18 cellular contexts compared by ENCODE assay signal in genomic region chr19:46503848-46504453, GRCh38. TPM values are rescaled to one million over a fixed set of nuclear protein-coding genes. Genes with fewer than 3 reads are reported as not detected.
DNase-seq lines count a peak whose midpoint lies in the region; ATAC-seq, FAIRE-seq and TF ChIP-seq lines count a peak whose summit lies in the region.
"Had no signal": no experiment of that assay in that cellular context is flagged by ENCODE, and none has a peak within 500 bp of the region (broad histone marks: within the 10 kb centered on the region; RNA-seq: fewer than 3 reads in every experiment).

No MANE protein-coding gene starts in this region.

- H3K4me2 ChIP-seq in K562 (ENCODE audit: insufficient read depth, low read length): no peak overlapping the region

- FAIRE-seq in K562 (lab: Jason Lieb, UNC): no peak
- FAIRE-seq: A204.1, G401.6, GM12891 had no signal

- ATAC-seq in K562 (no peak), HG03354 (IDR thresholded peaks at IDR 0.05; ENCODE audit: poor library complexity, severe bottlenecking, unreplicated experiment) (no peak)
- no peak for ATAC-seq in activated T-helper 17 cell treated with anti-CD3 and anti-CD28 coated beads, Interleukin-2, amount 50 U/mL, for 72 hours (replicated peaks)

- WGBS in K562 (ENCODE audit: insufficient coverage, low coverage, missing lambda C conversion rate): 6% methylated on average over 15 of the region's 17 CpGs

- TF ChIP-seq CTCF in K562 (IDR thresholded peaks at IDR 0.05 in 2 of 3, conservative IDR thresholded peaks at IDR 0.05 in 1 of 3; ENCODE audit: insufficient read depth in 2 of 3, low read depth in 1 of 3, low read length in 3 of 3) (no peak), nephron progenitor cell (IDR thresholded peaks at IDR 0.05) (no peak)

- H3K4me3 Mint-ChIP-seq in nephron progenitor cell: no peak overlapping the region
- no peak overlapping the region for H3K4me3 Mint-ChIP-seq in activated T-helper 17 cell treated with anti-CD3 and anti-CD28 coated beads, Interleukin-2, amount 50 U/mL, for 72 hours

- H3K4me1 ChIP-seq in K562 (replicated peaks in 1 of 2; ENCODE audit: control insufficient read depth in 2 of 2, insufficient read depth in 2 of 2, low read length in 2 of 2): no peaks in the 10 kb centered on the region

- no peaks in the 10 kb centered on the region for H3K36me3 Mint-ChIP-seq in nephron progenitor cell (ENCODE audit: low read depth)
- H3K36me3 Mint-ChIP-seq in activated T-helper 17 cell treated with anti-CD3 and anti-CD28 coated beads, Interleukin-2, amount 50 U/mL, for 72 hours (ENCODE audit: low read depth): no peaks in the 10 kb centered on the region

- no peak for TF ChIP-seq EP300 in K562 (IDR thresholded peaks at IDR 0.05; ENCODE audit: low read length)

- no TSS peak for BruUV-seq in K562 (replicated peaks; lab: Mats Ljungman, UMichigan)

- no peak overlapping the region for H3K4me3 ChIP-seq in K562
- H3K4me3 ChIP-seq: SJSA1 had no signal

- no peak overlapping the region for H2AFZ ChIP-seq in K562 (ENCODE audit: low read depth, low read length)

- no peak overlapping the region for H3K27ac Mint-ChIP-seq in nephron progenitor cell
- H3K27ac Mint-ChIP-seq in activated T-helper 17 cell treated with anti-CD3 and anti-CD28 coated beads, Interleukin-2, amount 50 U/mL, for 72 hours: no peak overlapping the region

- CTCF ChIA-PET in K562 (lab: Yijun Ruan, JAX; ENCODE audit: low intra/inter-chr PET ratio): interaction anchor here (0.7 kb wide), 1 partner anchor 165 kb away, joined by 3 read pairs; no protein-coding TSS in a partner anchor

- no peak for TF ChIP-seq RAD21 in K562 (CRISPR knock-in tag; conservative IDR thresholded peaks at IDR 0.05 in 1 of 2, IDR thresholded peaks at IDR 0.05 in 1 of 2)

- intact Hi-C loops in K562 (cut with micrococcal nuclease): no loop called here

- H3K9me1 ChIP-seq in K562 (ENCODE audit: control insufficient read depth, insufficient read depth, low read length): no peaks in the 10 kb centered on the region

- H3K9ac ChIP-seq in K562 (ENCODE audit: insufficient read depth in 1 of 2, low read depth in 2 of 2, low read length in 2 of 2): no peak overlapping the region

- peaks cover 44% of the 10 kb centered on the region for H3K27me3 Mint-ChIP-seq in nephron progenitor cell (ENCODE audit: low read depth, poor library complexity)
- H3K27me3 Mint-ChIP-seq in activated T-helper 17 cell treated with anti-CD3 and anti-CD28 coated beads, Interleukin-2, amount 50 U/mL, for 72 hours: peaks cover 31% of the 10 kb centered on the region

- no peaks in the 10 kb centered on the region for H3K36me3 ChIP-seq in K562 (ENCODE audit: control insufficient read depth, insufficient read depth, low read length)
- H3K36me3 ChIP-seq: SJSA1 had no signal

- in situ Hi-C loops in K562 (cut with MboI): no loop called here

- peaks cover 37% of the 10 kb centered on the region for H3K4me1 Mint-ChIP-seq in nephron progenitor cell
- no peaks in the 10 kb centered on the region for H3K4me1 Mint-ChIP-seq in activated T-helper 17 cell treated with anti-CD3 and anti-CD28 coated beads, Interleukin-2, amount 50 U/mL, for 72 hours

- no peak for TF ChIP-seq POLR2A in K562 (conservative IDR thresholded peaks at IDR 0.05)

- H3K9me3 Mint-ChIP-seq in nephron progenitor cell: peaks cover 5% of the 10 kb centered on the region
- H3K9me3 Mint-ChIP-seq in activated T-helper 17 cell treated with anti-CD3 and anti-CD28 coated beads, Interleukin-2, amount 50 U/mL, for 72 hours: no peaks in the 10 kb centered on the region

- no peak overlapping the region for H3K27ac ChIP-seq in K562 (ENCODE audit: extremely low read depth, low read depth, low read length)
- H3K27ac ChIP-seq: SJSA1 had no signal

- H3K9me3 ChIP-seq in K562 (replicated peaks; ENCODE audit: control insufficient read depth, insufficient read depth, low read depth, low read length): no peaks in the 10 kb centered on the region
- H3K9me3 ChIP-seq: SJSA1 had no signal

- no peaks in the 10 kb centered on the region for H3K79me2 ChIP-seq in K562 (ENCODE audit: control insufficient read depth, insufficient read depth, low read length)

- POLR2A ChIA-PET in K562 (lab: Yijun Ruan, JAX): no interaction called here

- H4K20me1 ChIP-seq in K562 (replicated peaks; ENCODE audit: control insufficient read depth, insufficient read depth, low read length): no peaks in the 10 kb centered on the region

- DNase-seq in Ammon's horn (ENCODE audit: low spot score) (peak; percentile 60), M059J (ENCODE audit: low read depth) (peak; percentile 23), K562 (ENCODE audit: extremely low read depth in 1 of 4, low spot score in 3 of 4) (no peak), nephron progenitor cell (peak; percentile 8), HUDEP-2 (lab: John Stamatoyannopoulos, UW; ENCODE audit: unreplicated experiment in 76 of 76) (no peak), NCI-H510A treated with DMSO at 0.1 percent for 48 hours (lab: John Stamatoyannopoulos, UW) (no peak)
- DNase-seq: DMS79, KG1, NCI-H1092, NCI-H1694 treated with DMSO at 0.1 percent for 48 hours, NCI-H526 had no signal

- peaks cover 27 to 60% of the 10 kb centered on the region in 2 experiments for H3K27me3 ChIP-seq in K562 (ENCODE audit: control insufficient read depth in 2 of 2, insufficient read depth in 2 of 2, low read length in 2 of 2)
- H3K27me3 ChIP-seq: SJSA1 had no signal

TF ChIP-seq in K562, 482 proteins besides CTCF, POLR2A, EP300 and RAD21:
- TF ChIP-seq RFX1 (IDR thresholded peaks at IDR 0.05) (peak; percentile 36; the same call in 1 of the 2 replicates), ARHGAP35 (IDR thresholded peaks at IDR 0.05; ENCODE audit: partially characterized antibody) (no peak), ATF2 (CRISPR knock-in tag; IDR thresholded peaks at IDR 0.05) (no peak)

RNA-seq across cellular contexts. Expression of gene PNMA8B, which starts 8.3 kb away (rescaled TPM):
- total RNA-seq in M059J (2014; rRNA removed; shearing (Covaris generic)): 0.07 TPM in 1 of 2 replicates, not detected in the other
- total RNA-seq in K562 (2011; cell fraction: chromatin; rRNA removed; ENCODE audit: low replicate concordance): not detected in 2 replicates
- total RNA-seq in K562 (2011; cell fraction: nucleolus; rRNA removed): not detected in 2 replicates
- not detected in 2 replicates for total RNA-seq in K562 (2011; cell fraction: nucleoplasm; rRNA removed)
- total RNA-seq in K562 (2014; rRNA removed) (0.04 TPM in 1 of 2 replicates, not detected in the other), K562 (2014; rRNA removed; fragmentation: Illumina TruSeq; extraction: Trizol) (not detected in 2 replicates), K562 (2015; rRNA removed; fragmentation: Illumina TruSeq; extraction: Trizol) (not detected in 2 replicates), K562 (2021) (0.02 TPM in 1 of 2 replicates, not detected in the other)
- polyA plus RNA-seq in K562 (2011; rRNA removed) (not detected in 2 replicates), K562 (2014; fragmentation: Illumina TruSeq; extraction: Trizol) (not detected in 2 replicates), K562 (2014; fragmentation: Nextera tagmentation; extraction: Ambion mirVana) (not detected), K562 (2014; rRNA removed) (not detected in 2 replicates)
- polyA plus RNA-seq in K562 (2011; cell fraction: cytosol; rRNA removed): 0.01 TPM in 1 of 2 replicates, not detected in the other
- polyA plus RNA-seq in K562 (2011; cell fraction: nucleus; rRNA removed): not detected in 2 replicates
- polyA plus RNA-seq in K562 (2012): not detected in 2 replicates
- not detected in 2 replicates for polyA minus RNA-seq in K562 (2011; rRNA and poly(A)+ RNA removed)
- not detected in 2 replicates for polyA minus RNA-seq in K562 (2011; cell fraction: cytosol; rRNA and poly(A)+ RNA removed)
- polyA minus RNA-seq in K562 (2011; cell fraction: nucleus; rRNA and poly(A)+ RNA removed): not detected in 2 replicates
- under 1 TPM in 1 of 2 donors, not detected in 1; 0.08 TPM for total RNA-seq in activated T-helper 17 cell treated with anti-CD3 and anti-CD28 coated beads, Interleukin-2, amount 50 U/mL, for 72 hours
- total RNA-seq: MCF 10A, SJSA1 had no signal

RNA-seq across cellular contexts. Expression of gene PNMA8A, which starts 32.6 kb away (rescaled TPM):
- 3.1 and 5.0 TPM in 2 replicates for total RNA-seq in M059J (2014; rRNA removed; shearing (Covaris generic))
- total RNA-seq in K562 (2011; cell fraction: chromatin; rRNA removed; ENCODE audit: low replicate concordance): 11.8 and 15.0 TPM in 2 replicates
- 9.9 and 10.7 TPM in 2 replicates for total RNA-seq in K562 (2011; cell fraction: nucleolus; rRNA removed)
- total RNA-seq in K562 (2011; cell fraction: nucleoplasm; rRNA removed): 13.3 and 16.0 TPM in 2 replicates
- total RNA-seq in K562 (2014; rRNA removed) (13.3 and 16.6 TPM in 2 replicates), K562 (2014; rRNA removed; fragmentation: Illumina TruSeq; extraction: Trizol) (18.4 and 19.5 TPM in 2 replicates), K562 (2015; rRNA removed; fragmentation: Illumina TruSeq; extraction: Trizol) (18.3 and 18.6 TPM in 2 replicates), K562 (2021) (14.9 and 16.3 TPM in 2 replicates)
- polyA plus RNA-seq in K562 (2011; rRNA removed) (20.1 and 23.8 TPM in 2 replicates), K562 (2014; fragmentation: Illumina TruSeq; extraction: Trizol) (17.8 and 18.5 TPM in 2 replicates), K562 (2014; fragmentation: Nextera tagmentation; extraction: Ambion mirVana) (1 to 10 TPM; 6.6 to 7.2 TPM), K562 (2014; rRNA removed) (13.2 and 16.7 TPM in 2 replicates)
- polyA plus RNA-seq in K562 (2011; cell fraction: cytosol; rRNA removed): 9.2 and 16.4 TPM in 2 replicates
- polyA plus RNA-seq in K562 (2011; cell fraction: nucleus; rRNA removed): 5.4 and 6.0 TPM in 2 replicates
- polyA plus RNA-seq in K562 (2012): 14.2 and 18.1 TPM in 2 replicates
- polyA minus RNA-seq in K562 (2011; rRNA and poly(A)+ RNA removed): 12.6 and 14.7 TPM in 2 replicates
- 7.6 and 8.3 TPM in 2 replicates for polyA minus RNA-seq in K562 (2011; cell fraction: cytosol; rRNA and poly(A)+ RNA removed)
- 2.0 and 4.9 TPM in 2 replicates for polyA minus RNA-seq in K562 (2011; cell fraction: nucleus; rRNA and poly(A)+ RNA removed)
- total RNA-seq in activated T-helper 17 cell treated with anti-CD3 and anti-CD28 coated beads, Interleukin-2, amount 50 U/mL, for 72 hours: not detected

Comparison
In these comparisons a context has a peak if more than half of its experiments do, and no peak if none do; other contexts are left out.
1. DNase-seq: peak in Ammon's horn (single experiment), M059J (single experiment) and nephron progenitor cell (single experiment); none in K562 (0 of 4), HUDEP-2 (0 of 76) and NCI-H510A treated with DMSO at 0.1 percent for 48 hours (single experiment).